In genomic region chr16:35391328-35391727, GRCh38 we compare ENCODE assay signal across 8 cellular contexts.
DNase-seq lines count a peak whose midpoint lies in the region; ATAC-seq and TF ChIP-seq lines count a peak whose summit lies in the region.

No MANE protein-coding gene starts in this region.

- peak; percentile 20 to 29 for DNase-seq in stimulated activated CD4-positive, alpha-beta T cell treated with anti-CD3 and anti-CD28 coated beads, Interleukin-2, amount 100 ng/mL, for 48 hours
- no peak for DNase-seq in stimulated activated CD4-positive, alpha-beta T cell treated with anti-CD3 and anti-CD28 coated beads, Interleukin-4, amount 100 ng/mL, for 1 hour
- DNase-seq in NCI-H345 (lab: John Stamatoyannopoulos, UW) (peak; percentile 33), cardiac fibroblast (ENCODE audit: low read depth in 2 of 2) (peak; percentile 39 to 45), mucosa of gallbladder (ENCODE audit: low spot score) (peak; percentile 15), epidermal melanocyte (ENCODE audit: insufficient read length, low spot score) (no peak), AG20443 (ENCODE audit: low spot score) (no peak)

- ATAC-seq in GM19455 (IDR thresholded peaks at IDR 0.05; ENCODE audit: unreplicated experiment): no peak

- peak; percentile 54 for TF ChIP-seq CTCF in cardiac fibroblast (IDR thresholded peaks at IDR 0.05; ENCODE audit: low read depth, low read length)

- no peak overlapping the region for H3K4me3 ChIP-seq in cardiac fibroblast (replicated peaks in 1 of 2; ENCODE audit: low read depth in 2 of 2, low read length in 2 of 2)

Comparison
In these comparisons a context has a peak if more than half of its experiments do, and no peak if none do; other contexts are left out.
1. DNase-seq: peak in stimulated activated CD4-positive, alpha-beta T cell treated with anti-CD3 and anti-CD28 coated beads, Interleukin-2, amount 100 ng/mL, for 48 hours (2 of 2), NCI-H345 (single experiment), cardiac fibroblast (2 of 2) and mucosa of gallbladder (single experiment); none in stimulated activated CD4-positive, alpha-beta T cell treated with anti-CD3 and anti-CD28 coated beads, Interleukin-4, amount 100 ng/mL, for 1 hour (single experiment), epidermal melanocyte (single experiment) and AG20443 (single experiment).